ENCODE assay signal across 8 cellular contexts in the genomic region with DNA sequence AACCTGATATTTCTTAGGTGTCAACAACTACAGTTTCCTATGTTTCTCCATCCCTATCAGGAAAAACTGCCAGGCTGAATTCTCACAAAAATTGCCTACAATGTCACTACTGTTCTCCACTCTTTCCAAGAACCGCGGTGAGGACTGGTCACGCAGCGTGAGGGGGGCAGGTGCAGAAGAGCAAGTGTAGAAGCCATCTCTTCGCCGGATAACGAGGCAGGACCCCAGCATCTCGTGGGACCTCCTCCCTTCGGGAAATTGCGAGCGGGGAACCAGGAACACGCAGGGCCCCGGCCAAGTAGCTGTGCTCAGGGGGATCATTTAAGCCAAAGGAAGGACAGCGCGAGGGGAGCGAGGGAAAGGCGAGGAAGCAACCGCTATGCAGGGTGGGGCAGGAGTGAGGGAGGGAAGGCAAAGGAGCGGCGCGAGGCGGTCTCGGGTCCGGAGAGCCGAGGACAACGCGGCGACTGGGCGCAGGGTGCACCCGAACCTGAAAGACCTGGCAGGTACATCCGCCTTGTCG. TPM values are rescaled to one million over a fixed set of nuclear protein-coding genes. Genes with fewer than 3 reads are reported as not detected.
DNase-seq lines count a peak whose midpoint lies in the region; ATAC-seq and TF ChIP-seq lines count a peak whose summit lies in the region.

No MANE protein-coding gene starts in this region.

- peaks cover 27% of the 10 kb centered on the region for H3K4me1 ChIP-seq in CD4-positive, CD25-positive, alpha-beta regulatory T cell (ENCODE audit: control insufficient read depth, insufficient read depth, low read length, poor library complexity, severe bottlenecking)

- peak in 1 of 2 donors; percentile 1 for ATAC-seq in CD4-positive, CD25-positive, alpha-beta regulatory T cell (ENCODE audit: low read depth in 2 of 2)
- ATAC-seq in GM19025 (IDR thresholded peaks at IDR 0.05; ENCODE audit: low read depth, unreplicated experiment), result peak; percentile 9
- ATAC-seq in HG03159 (IDR thresholded peaks at IDR 0.05; ENCODE audit: unreplicated experiment), result peak; percentile 20
- ATAC-seq in natural killer cell treated with Interleukin-12 subunit alpha and Interleukin-12 subunit beta and Interleukin-15 and Interleukin-18, amount 100 ng/mL, for 72 hours, result peak; percentile 2 to 26

- peak overlapping the region; percentile 95 to 98 (median 97) for H3K27ac Mint-ChIP-seq in CD4-positive, CD25-positive, alpha-beta regulatory T cell
- peak overlapping the region; percentile 74 to 96 for H3K27ac Mint-ChIP-seq in natural killer cell treated with Interleukin-12 subunit alpha and Interleukin-12 subunit beta and Interleukin-15 and Interleukin-18, amount 100 ng/mL, for 72 hours

- H3K4me3 Mint-ChIP-seq in CD4-positive, CD25-positive, alpha-beta regulatory T cell, result peak overlapping the region; percentile 92 to 99 (median 94)
- peak overlapping the region; percentile 91 for H3K4me3 Mint-ChIP-seq in natural killer cell treated with Interleukin-12 subunit alpha and Interleukin-12 subunit beta and Interleukin-15 and Interleukin-18, amount 100 ng/mL, for 72 hours

- peaks cover 4% of the 10 kb centered on the region for H3K36me3 ChIP-seq in CD4-positive, CD25-positive, alpha-beta regulatory T cell (ENCODE audit: control insufficient read depth, insufficient read depth, low read length)

- no peaks in the 10 kb centered on the region for H3K9me3 ChIP-seq in CD4-positive, CD25-positive, alpha-beta regulatory T cell (ENCODE audit: control insufficient read depth in 2 of 2, low read length in 2 of 2)

- peak overlapping the region; percentile 70 for H3K4me3 ChIP-seq in CD4-positive, CD25-positive, alpha-beta regulatory T cell (ENCODE audit: low read depth, low read length)
- peak overlapping the region; percentile 92 for H3K4me3 ChIP-seq in epithelial cell of proximal tubule (ENCODE audit: low read depth, low read length)

- peaks cover 14% of the 10 kb centered on the region for H3K36me3 Mint-ChIP-seq in CD4-positive, CD25-positive, alpha-beta regulatory T cell
- H3K36me3 Mint-ChIP-seq in natural killer cell treated with Interleukin-12 subunit alpha and Interleukin-12 subunit beta and Interleukin-15 and Interleukin-18, amount 100 ng/mL, for 72 hours, result peaks cover 26% of the 10 kb centered on the region

- H3K4me1 Mint-ChIP-seq in CD4-positive, CD25-positive, alpha-beta regulatory T cell, result peaks cover 26 to 74% (median 47%) of the 10 kb centered on the region in 4 donors
- H3K4me1 Mint-ChIP-seq in natural killer cell treated with Interleukin-12 subunit alpha and Interleukin-12 subunit beta and Interleukin-15 and Interleukin-18, amount 100 ng/mL, for 72 hours (ENCODE audit: low read depth in 2 of 2), result peaks cover 53 to 68% of the 10 kb centered on the region in 2 donors

- H3K27me3 Mint-ChIP-seq in CD4-positive, CD25-positive, alpha-beta regulatory T cell, result no peaks in the 10 kb centered on the region
- no peaks in the 10 kb centered on the region for H3K27me3 Mint-ChIP-seq in natural killer cell treated with Interleukin-12 subunit alpha and Interleukin-12 subunit beta and Interleukin-15 and Interleukin-18, amount 100 ng/mL, for 72 hours

- peak in 1 of 3 donors; percentile 37 for DNase-seq in CD4-positive, CD25-positive, alpha-beta regulatory T cell
- DNase-seq in SW480 (ENCODE audit: low spot score) (peak; percentile 49), epithelial cell of proximal tubule (ENCODE audit: low read depth) (no peak), NCI-H1694 (lab: John Stamatoyannopoulos, UW) (no peak), Ammon's horn (ENCODE audit: low spot score) (no peak)
- no peak for DNase-seq in natural killer cell treated with Interleukin-12 subunit alpha and Interleukin-12 subunit beta and Interleukin-15 and Interleukin-18, amount 100 ng/mL, for 72 hours (ENCODE audit: low spot score)

- H3K27me3 ChIP-seq in CD4-positive, CD25-positive, alpha-beta regulatory T cell (ENCODE audit: control insufficient read depth, insufficient read depth, low read length), result no peaks in the 10 kb centered on the region

- peak overlapping the region; percentile 96 for H3K27ac ChIP-seq in CD4-positive, CD25-positive, alpha-beta regulatory T cell (ENCODE audit: insufficient read depth, low read length, poor library complexity, severe bottlenecking)

- peaks cover 0 to 2% (median 0%) of the 10 kb centered on the region in 7 donors for H3K9me3 Mint-ChIP-seq in CD4-positive, CD25-positive, alpha-beta regulatory T cell
- H3K9me3 Mint-ChIP-seq in natural killer cell treated with Interleukin-12 subunit alpha and Interleukin-12 subunit beta and Interleukin-15 and Interleukin-18, amount 100 ng/mL, for 72 hours, result no peaks in the 10 kb centered on the region

- TF ChIP-seq CTCF in epithelial cell of proximal tubule (conservative IDR thresholded peaks at IDR 0.05; ENCODE audit: low read depth, low read length), result no peak

RNA-seq across cellular contexts. Expression of a gene that starts 0.6 kb away (rescaled TPM):
- total RNA-seq in CD4-positive, CD25-positive, alpha-beta regulatory T cell, result 28.2 TPM
- 10 to 100 TPM; 68.4 to 83.2 (median 72.4) TPM for polyA plus RNA-seq in CD4-positive, CD25-positive, alpha-beta regulatory T cell
- total RNA-seq in epithelial cell of proximal tubule, result 94.4 and 108 TPM in 2 replicates
- total RNA-seq in natural killer cell treated with Interleukin-12 subunit alpha and Interleukin-12 subunit beta and Interleukin-15 and Interleukin-18, amount 100 ng/mL, for 72 hours, result 100 to 1,000 TPM; 109 to 206 TPM

RNA-seq across cellular contexts. Expression of a gene that starts 42.9 kb away (rescaled TPM):
- total RNA-seq in CD4-positive, CD25-positive, alpha-beta regulatory T cell, result 30.7 TPM
- 100 to 1,000 TPM in 3 of 4 donors, 10 to 100 TPM in 1; 56.7 to 208 (median 161) TPM for polyA plus RNA-seq in CD4-positive, CD25-positive, alpha-beta regulatory T cell
- total RNA-seq in epithelial cell of proximal tubule, result not detected in 2 replicates
- total RNA-seq in natural killer cell treated with Interleukin-12 subunit alpha and Interleukin-12 subunit beta and Interleukin-15 and Interleukin-18, amount 100 ng/mL, for 72 hours, result 100 to 1,000 TPM in 1 of 2 donors, 10 to 100 TPM in 1; 77.8 to 129 TPM

Comparison
In these comparisons a context has a peak if more than half of its experiments do, and no peak if none do; other contexts are left out.
1. RNA of a gene that starts 42.9 kb away (total RNA-seq): 77.8 to 129 TPM in natural killer cell treated with Interleukin-12 subunit alpha and Interleukin-12 subunit beta and Interleukin-15 and Interleukin-18, amount 100 ng/mL, for 72 hours and 30.7 TPM in CD4-positive, CD25-positive, alpha-beta regulatory T cell (single experiment); not detected in epithelial cell of proximal tubule; every median in the first group is over 10 times any median in the second.